Comparison of ENCODE assay signal across 9 cellular contexts in genomic region chr16:74605332-74605731, GRCh38. TPM values are rescaled to one million over a fixed set of nuclear protein-coding genes. Genes with fewer than 3 reads are reported as not detected.
DNase-seq lines count a peak whose midpoint lies in the region; ATAC-seq and TF ChIP-seq lines count a peak whose summit lies in the region.
"Had no signal": no experiment of that assay in that cellular context is flagged by ENCODE, and none has a peak within 500 bp of the region (broad histone marks: within the 10 kb centered on the region; RNA-seq: fewer than 3 reads in every experiment).

No MANE protein-coding gene starts in this region.

- H3K4me3 ChIP-seq in astrocyte of the spinal cord (ENCODE audit: low read depth, low read length) (peak overlapping the region; percentile 93), lower lobe of right lung (peak overlapping the region; percentile 100), transverse colon (peak overlapping the region in 1 of 4 donors; percentile 69)

- peaks cover 52% of the 10 kb centered on the region for H3K4me1 ChIP-seq in lower lobe of right lung
- peaks cover 26 to 63% (median 40%) of the 10 kb centered on the region in 4 donors for H3K4me1 ChIP-seq in transverse colon

- in situ Hi-C loops in astrocyte of the spinal cord (cut with HindIII; ENCODE audit: low sequenced_read_pairs) (no loop called here), transverse colon (cut with MboI; ENCODE audit: low pct_ligation_motif_present in 1 of 4, low pct_unique_long_range_greater_than_20kb in 1 of 4, low sequenced_read_pairs in 3 of 4) (loop anchor here in 3 of 4 donors (25.0 kb wide), 3 partner anchors 118 to 293 kb away; no protein-coding TSS in a partner anchor)

- peak overlapping the region; percentile 94 for H3K27ac Mint-ChIP-seq in activated naive CD4-positive, alpha-beta T cell treated with anti-CD3 and anti-CD28 coated beads, Interleukin-2, amount 50 U/mL, for 24 hours

- peaks cover 2% of the 10 kb centered on the region for H3K36me3 Mint-ChIP-seq in activated naive CD4-positive, alpha-beta T cell treated with anti-CD3 and anti-CD28 coated beads, Interleukin-2, amount 50 U/mL, for 24 hours

- no peak for ATAC-seq in lower lobe of right lung
- no peak for ATAC-seq in HG03280 (IDR thresholded peaks at IDR 0.05; ENCODE audit: unreplicated experiment)
- ATAC-seq: esophagus mucosa had no signal

- H3K4me1 Mint-ChIP-seq in activated naive CD4-positive, alpha-beta T cell treated with anti-CD3 and anti-CD28 coated beads, Interleukin-2, amount 50 U/mL, for 24 hours, result peaks cover 77% of the 10 kb centered on the region

- WGBS in transverse colon (ENCODE audit: low coverage in 1 of 2), 2 donors, result 52 to 57% methylated on average over 6 of the region's 6 CpGs

- no peaks in the 10 kb centered on the region for H3K9me3 Mint-ChIP-seq in activated naive CD4-positive, alpha-beta T cell treated with anti-CD3 and anti-CD28 coated beads, Interleukin-2, amount 50 U/mL, for 24 hours

- TF ChIP-seq POLR2A in transverse colon (IDR thresholded peaks at IDR 0.05), result no peak

- no peaks in the 10 kb centered on the region for H3K27me3 Mint-ChIP-seq in activated naive CD4-positive, alpha-beta T cell treated with anti-CD3 and anti-CD28 coated beads, Interleukin-2, amount 50 U/mL, for 24 hours

- H3K9me3 ChIP-seq in lower lobe of right lung, result no peaks in the 10 kb centered on the region
- H3K9me3 ChIP-seq in transverse colon, result no peaks in the 10 kb centered on the region

- intact Hi-C loops in lower lobe of right lung (cut with DNase I) (no loop called here), transverse colon (cut with DNase I; ENCODE audit: low total_unique reads) (no loop called here)

- peak overlapping the region; percentile 96 for H3K4me3 Mint-ChIP-seq in activated naive CD4-positive, alpha-beta T cell treated with anti-CD3 and anti-CD28 coated beads, Interleukin-2, amount 50 U/mL, for 24 hours

- TF ChIP-seq CTCF in astrocyte of the spinal cord (IDR thresholded peaks at IDR 0.05; ENCODE audit: low read depth, low read length) (no peak), lower lobe of right lung (IDR thresholded peaks at IDR 0.05) (no peak), transverse colon (IDR thresholded peaks at IDR 0.05) (no peak), GM10266 (IDR thresholded peaks at IDR 0.05; ENCODE audit: control insufficient read depth, insufficient read depth, low read depth, missing control alignments) (no peak)

- H3K27me3 ChIP-seq in lower lobe of right lung (ENCODE audit: low read depth) (no peaks in the 10 kb centered on the region), transverse colon (no peaks in the 10 kb centered on the region)

- no peaks in the 10 kb centered on the region for H3K36me3 ChIP-seq in lower lobe of right lung
- H3K36me3 ChIP-seq in transverse colon, result no peaks in the 10 kb centered on the region

- H3K27ac ChIP-seq in lower lobe of right lung, result no peak overlapping the region
- H3K27ac ChIP-seq in transverse colon, result peak overlapping the region in 3 of 4 donors; percentile 92 to 96 (median 92)

- TF ChIP-seq EP300 in transverse colon (IDR thresholded peaks at IDR 0.05; ENCODE audit: low read depth), result no peak

- no peak for DNase-seq in activated naive CD4-positive, alpha-beta T cell treated with anti-CD3 and anti-CD28 coated beads, Interleukin-2, amount 50 U/mL, for 16 hours
- DNase-seq in astrocyte of the spinal cord (ENCODE audit: low read depth, low spot score) (no peak), lower lobe of right lung (no peak), transverse colon (no peak), GM10266 (ENCODE audit: extremely low spot score) (no peak), SKM-1 (lab: John Stamatoyannopoulos, UW; ENCODE audit: unreplicated experiment) (no peak)

RNA-seq across cellular contexts. Expression of gene GLG1, which starts 1.6 kb away (rescaled TPM):
- total RNA-seq in lower lobe of right lung (110 TPM), transverse colon (100 to 1,000 TPM in 3 of 4 donors, 10 to 100 TPM in 1; 77.0 to 154 (median 127) TPM)
